ENCODE assay signal across 27 cellular contexts in the genomic region with DNA sequence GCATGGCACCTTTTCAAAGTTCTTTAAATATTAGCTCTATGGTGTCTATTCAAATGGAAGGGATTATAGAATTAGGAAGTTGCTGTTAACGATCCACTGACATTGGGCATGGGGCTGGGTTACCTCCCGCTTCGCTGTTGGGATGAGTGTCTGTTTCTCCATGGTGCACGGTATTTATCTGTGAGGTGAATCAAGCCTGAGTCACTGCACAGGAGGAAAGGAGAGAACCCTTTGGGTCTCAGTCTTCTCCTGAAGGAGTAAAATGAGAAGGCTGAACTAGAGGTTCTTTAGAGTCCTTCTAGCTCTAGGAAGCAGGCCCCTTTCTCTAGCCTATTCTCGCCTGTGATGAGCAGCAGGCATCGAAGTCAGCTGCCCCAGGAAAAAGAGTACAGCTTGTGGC. TPM values are rescaled to one million over a fixed set of nuclear protein-coding genes. Genes with fewer than 3 reads are reported as not detected.
A peak's percentile ranks its signal among the peaks of the same experiment; 100 is the strongest.
DNase-seq lines count a peak whose midpoint lies in the region; ATAC-seq, FAIRE-seq and TF ChIP-seq lines count a peak whose summit lies in the region.
"Had no signal": no experiment of that assay in that cellular context is flagged by ENCODE, and none has a peak within 500 bp of the region (broad histone marks: within the 10 kb centered on the region; RNA-seq: fewer than 3 reads in every experiment).

No MANE protein-coding gene starts in this region.

- H3K9me2 ChIP-seq in GM23248 (ENCODE audit: insufficient read depth), result no peaks in the 10 kb centered on the region

- H3K9me1 ChIP-seq in K562 (ENCODE audit: control insufficient read depth, insufficient read depth, low read length), result no peaks in the 10 kb centered on the region

- H3K4me2 ChIP-seq in GM23248 (ENCODE audit: unreplicated experiment) (no peak overlapping the region), K562 (ENCODE audit: insufficient read depth, low read length) (no peak overlapping the region)
- H3K4me2 ChIP-seq: GM23338 had no signal

- H3K4me1 ChIP-seq in GM23248 (ENCODE audit: insufficient read depth) (peaks cover 34% of the 10 kb centered on the region), K562 (replicated peaks in 1 of 2; ENCODE audit: control insufficient read depth in 2 of 2, insufficient read depth in 2 of 2, low read length in 2 of 2) (peaks cover 0 to 4% of the 10 kb centered on the region in 2 experiments; a peak in 1 of 5 replicates), kidney (ENCODE audit: control insufficient read depth in 1 of 2, insufficient read depth in 1 of 2, low read depth in 1 of 2, low read length in 2 of 2) (no peaks in the 10 kb centered on the region)

- H2AFZ ChIP-seq in GM23248 (no peak overlapping the region), K562 (ENCODE audit: low read depth, low read length) (no peak overlapping the region)
- H2AFZ ChIP-seq: GM23338 had no signal

- TF ChIP-seq RAD21 in K562 (CRISPR knock-in tag; conservative IDR thresholded peaks at IDR 0.05 in 1 of 2, IDR thresholded peaks at IDR 0.05 in 1 of 2), result no peak

- TF ChIP-seq CTCF in K562 (IDR thresholded peaks at IDR 0.05 in 2 of 3, conservative IDR thresholded peaks at IDR 0.05 in 1 of 3; ENCODE audit: insufficient read depth in 2 of 3, low read depth in 1 of 3, low read length in 3 of 3) (no peak), kidney (IDR thresholded peaks at IDR 0.05; ENCODE audit: borderline replicate concordance, extremely low read depth, insufficient read depth) (no peak)

- peak; percentile 51 for DNase-seq in GM23248
- peak; percentile 42 for DNase-seq in MG63
- no peak for DNase-seq in K562 (ENCODE audit: extremely low read depth in 1 of 4, low spot score in 3 of 4)
- peak; percentile 64 for DNase-seq in iris pigment epithelial cell (ENCODE audit: low read depth)
- no peak for DNase-seq in stimulated activated CD4-positive, alpha-beta T cell treated with anti-CD3 and anti-CD28 coated beads, Interleukin-12 subunit alpha, Interleukin-12 subunit beta, amount 100 ng/mL, for 4 hours
- DNase-seq in kidney, result no peak
- DNase-seq: activated CD4-positive, CD25-positive, alpha-beta regulatory T cell treated with anti-CD3 and anti-CD28 coated beads, Interleukin-2, amount 50 U/mL, for 72 hours; activated CD8-positive, alpha-beta T cell treated with anti-CD3 and anti-CD28 coated beads for 36 hours; activated gamma-delta T cell treated with Interleukin-2 at 50 U/mL for 16 hours; activated T-cell treated with anti-CD3 and anti-CD28 coated beads, Interleukin-2, amount 50 U/mL, for 1 hour; effector memory CD8-positive, alpha-beta T cell; esophagus squamous epithelium; islet precursor cell; Kasumi-1; lower lobe of right lung; NCI-H1092; NCI-H1930; NCI-H526; nephron progenitor cell; pancreas; right cardiac atrium; thyroid gland had no signal

- no peak for ATAC-seq in K562
- ATAC-seq in GM21825 (IDR thresholded peaks at IDR 0.05; ENCODE audit: unreplicated experiment), result no peak
- no peak for ATAC-seq in HG02678 (IDR thresholded peaks at IDR 0.05; ENCODE audit: unreplicated experiment)
- ATAC-seq: activated CD8-positive, alpha-beta T cell treated with anti-CD3 and anti-CD28 coated beads for 36 hours; effector memory CD8-positive, alpha-beta T cell; GM23338; lower lobe of right lung; pancreas; right cardiac atrium had no signal

- CTCF ChIA-PET in K562 (lab: Yijun Ruan, JAX; ENCODE audit: low intra/inter-chr PET ratio), result no interaction called here

- no peak for TF ChIP-seq EP300 in K562 (IDR thresholded peaks at IDR 0.05; ENCODE audit: low read length)

- H3K79me2 ChIP-seq in GM23248 (ENCODE audit: insufficient read depth) (peaks cover 82% of the 10 kb centered on the region), K562 (ENCODE audit: control insufficient read depth, insufficient read depth, low read length) (no peaks in the 10 kb centered on the region)

- no peak overlapping the region for H3K27ac ChIP-seq in GM23248
- no peak overlapping the region for H3K27ac ChIP-seq in K562 (ENCODE audit: extremely low read depth, low read depth, low read length)
- no peak overlapping the region for H3K27ac ChIP-seq in kidney (ENCODE audit: low read depth in 2 of 2, low read length in 2 of 2)
- H3K27ac ChIP-seq: esophagus squamous epithelium, lower lobe of right lung, pancreas, thyroid gland had no signal

- H3K36me3 ChIP-seq in GM23248 (ENCODE audit: low read depth) (0 out of 2 replicates have a peak, but pooled peaks cover 4% of the 10 kb centered on the region), MG63 (peaks cover 7% of the 10 kb centered on the region), K562 (ENCODE audit: control insufficient read depth, insufficient read depth, low read length) (no peaks in the 10 kb centered on the region), kidney (ENCODE audit: control insufficient read depth in 1 of 2, insufficient read depth in 2 of 2, low read length in 2 of 2) (no peaks in the 10 kb centered on the region)
- H3K36me3 ChIP-seq: pancreas, thyroid gland had no signal

- TF ChIP-seq POLR2A in K562 (conservative IDR thresholded peaks at IDR 0.05), result no peak

- in situ Hi-C loops in GM23248 (cut with MboI), result no loop called here
- in situ Hi-C loops in K562 (cut with MboI), result no loop called here

- no peaks in the 10 kb centered on the region for H3K27me3 ChIP-seq in GM23248 (replicated peaks; ENCODE audit: insufficient read depth)
- H3K27me3 ChIP-seq in MG63, result no peaks in the 10 kb centered on the region
- peaks cover 10 to 26% of the 10 kb centered on the region in 2 experiments for H3K27me3 ChIP-seq in K562 (ENCODE audit: control insufficient read depth in 2 of 2, insufficient read depth in 2 of 2, low read length in 2 of 2)
- H3K27me3 ChIP-seq: pancreas, thyroid gland had no signal

- POLR2A ChIA-PET in K562 (lab: Yijun Ruan, JAX), result interaction anchor here (0.6 to 1.7 kb wide), 2 partner anchors 13 to 317 kb away, joined by 3 to 5 read pairs; no protein-coding TSS in a partner anchor

- H3F3A ChIP-seq in GM23248 (ENCODE audit: insufficient read depth), result peaks cover 25% of the 10 kb centered on the region

- no TSS peak for BruUV-seq in K562 (replicated peaks; lab: Mats Ljungman, UMichigan)

- H4K20me1 ChIP-seq in GM23248 (ENCODE audit: insufficient read depth), result no peaks in the 10 kb centered on the region; the same call in 1 of the 2 replicates
- no peaks in the 10 kb centered on the region for H4K20me1 ChIP-seq in K562 (replicated peaks; ENCODE audit: control insufficient read depth, insufficient read depth, low read length)

- WGBS in GM23248 (ENCODE audit: low coverage in 1 of 2, low lambda C conversion rate in 2 of 2, missing lambda C conversion rate in 2 of 2), 2 experiments, result 73 to 79% methylated on average over 6 of the region's 6 CpGs
- WGBS in K562 (ENCODE audit: insufficient coverage, low coverage, missing lambda C conversion rate), result under 1% methylated on average over 6 of the region's 6 CpGs

- FAIRE-seq in K562 (lab: Jason Lieb, UNC) (no peak), kidney (lab: Jason Lieb, UNC) (no peak)
- FAIRE-seq: colon, pancreas had no signal

- no peak overlapping the region for H3K4me3 ChIP-seq in GM23248
- no peak overlapping the region for H3K4me3 ChIP-seq in MG63
- no peak overlapping the region for H3K4me3 ChIP-seq in K562
- H3K4me3 ChIP-seq in kidney (ENCODE audit: low read length in 2 of 2), result no peak overlapping the region
- H3K4me3 ChIP-seq: esophagus squamous epithelium, GM23338, lower lobe of right lung, pancreas, thyroid gland had no signal

- intact Hi-C loops in K562 (cut with micrococcal nuclease), result no loop called here
- intact Hi-C loops in kidney (cut with DNase I), result no loop called here

- H3K9me3 ChIP-seq in GM23248 (ENCODE audit: low read depth) (no peaks in the 10 kb centered on the region), MG63 (no peaks in the 10 kb centered on the region), K562 (replicated peaks; ENCODE audit: control insufficient read depth, insufficient read depth, low read depth, low read length) (no peaks in the 10 kb centered on the region), kidney (ENCODE audit: control insufficient read depth in 1 of 2, low read length in 2 of 2) (no peaks in the 10 kb centered on the region)
- H3K9me3 ChIP-seq: esophagus squamous epithelium, lower lobe of right lung, pancreas, thyroid gland had no signal

- no peak overlapping the region for H3K9ac ChIP-seq in GM23248
- no peak overlapping the region for H3K9ac ChIP-seq in K562 (ENCODE audit: insufficient read depth in 1 of 2, low read depth in 2 of 2, low read length in 2 of 2)
- H3K9ac ChIP-seq in kidney (ENCODE audit: low read length in 2 of 2), result no peak overlapping the region

TF ChIP-seq in K562, 482 proteins besides CTCF, POLR2A, EP300 and RAD21:
- TF ChIP-seq, protein P1, sequence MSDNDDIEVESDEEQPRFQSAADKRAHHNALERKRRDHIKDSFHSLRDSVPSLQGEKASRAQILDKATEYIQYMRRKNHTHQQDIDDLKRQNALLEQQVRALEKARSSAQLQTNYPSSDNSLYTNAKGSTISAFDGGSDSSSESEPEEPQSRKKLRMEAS (CRISPR knock-in tag; IDR thresholded peaks at IDR 0.05), result no peak
- TF ChIP-seq FOSL1 (tag; conservative IDR thresholded peaks at IDR 0.05), result peak; percentile 32; the same call in 1 of the 2 replicates

RNA-seq across cellular contexts. Expression of a gene that starts 7.3 kb away (rescaled TPM):
- 24.3 and 24.8 TPM in 2 replicates for total RNA-seq in GM23248 (2014; rRNA removed; shearing (Covaris generic))
- polyA plus RNA-seq in GM23248 (2016; fragmentation: Nextera tagmentation; extraction: Ambion mirVana) (17.1 and 21.1 TPM in 2 replicates), K562 (2011; rRNA removed) (not detected in 2 replicates), K562 (2014; fragmentation: Illumina TruSeq; extraction: Trizol) (not detected in 2 replicates), K562 (2014; fragmentation: Nextera tagmentation; extraction: Ambion mirVana) (not detected), K562 (2014; rRNA removed) (0.38 TPM in 1 of 2 replicates, not detected in the other), kidney (ENCODE audit: insufficient read depth, low read depth, low replicate concordance) (15.7 TPM)
- total RNA-seq in MG63 (2014; rRNA removed; shearing (Covaris generic); ENCODE audit: low replicate concordance), result 4.6 and 5.8 TPM in 2 replicates
- not detected in 2 replicates for total RNA-seq in K562 (2011; cell fraction: chromatin; rRNA removed; ENCODE audit: low replicate concordance)
- total RNA-seq in K562 (2011; cell fraction: nucleolus; rRNA removed), result not detected in 2 replicates
- not detected in 2 replicates for total RNA-seq in K562 (2011; cell fraction: nucleoplasm; rRNA removed)
- total RNA-seq in K562 (2014; rRNA removed) (not detected in 2 replicates), K562 (2014; rRNA removed; fragmentation: Illumina TruSeq; extraction: Trizol) (not detected in 2 replicates), K562 (2015; rRNA removed; fragmentation: Illumina TruSeq; extraction: Trizol) (not detected in 2 replicates), K562 (2021) (0.20 TPM in 1 of 2 replicates, not detected in the other), kidney (27.1 TPM)
- polyA plus RNA-seq in K562 (2011; cell fraction: cytosol; rRNA removed), result not detected in 2 replicates
- not detected in 2 replicates for polyA plus RNA-seq in K562 (2011; cell fraction: nucleus; rRNA removed)
- polyA plus RNA-seq in K562 (2012), result not detected in 2 replicates
- 0.03 TPM in 1 of 2 replicates, not detected in the other for polyA minus RNA-seq in K562 (2011; rRNA and poly(A)+ RNA removed)
- not detected in 2 replicates for polyA minus RNA-seq in K562 (2011; cell fraction: cytosol; rRNA and poly(A)+ RNA removed)
- polyA minus RNA-seq in K562 (2011; cell fraction: nucleus; rRNA and poly(A)+ RNA removed), result not detected in 2 replicates
- total RNA-seq: activated CD8-positive, alpha-beta T cell treated with anti-CD3 and anti-CD28 coated beads for 36 hours; G401 had no signal

Comparison
In these comparisons a context has a peak if more than half of its experiments do, and no peak if none do; other contexts are left out.
1. DNase-seq: peak in GM23248 (single experiment), MG63 (single experiment) and iris pigment epithelial cell (single experiment); none in K562 (0 of 4), stimulated activated CD4-positive, alpha-beta T cell treated with anti-CD3 and anti-CD28 coated beads, Interleukin-12 subunit alpha, Interleukin-12 subunit beta, amount 100 ng/mL, for 4 hours (single experiment) and kidney (single experiment).